Comparison of ENCODE assay signal across 8 cellular contexts in genomic region chr22:46036558-46037408, GRCh38. TPM values are rescaled to one million over a fixed set of nuclear protein-coding genes. Genes with fewer than 3 reads are reported as not detected.
DNase-seq lines count a peak whose midpoint lies in the region; ATAC-seq, FAIRE-seq and TF ChIP-seq lines count a peak whose summit lies in the region.

No MANE protein-coding gene starts in this region.

- no peaks in the 10 kb centered on the region for H3K36me3 ChIP-seq in CD4-positive, CD25-positive, alpha-beta regulatory T cell (ENCODE audit: control insufficient read depth, insufficient read depth, low read length)
- H3K36me3 ChIP-seq in SJCRH30 = no peaks in the 10 kb centered on the region
- H3K36me3 ChIP-seq in keratinocyte (ENCODE audit: control insufficient read depth in 2 of 2, extremely low read depth in 1 of 2, insufficient read depth in 2 of 2, low read length in 2 of 2) = no peaks in the 10 kb centered on the region

- peak overlapping the region; percentile 99 for H3K27ac ChIP-seq in CD4-positive, CD25-positive, alpha-beta regulatory T cell (ENCODE audit: insufficient read depth, low read length, poor library complexity, severe bottlenecking)
- H3K27ac ChIP-seq in H9 (ENCODE audit: insufficient read length, low read depth, low read length) (no peak overlapping the region), SJCRH30 (peak overlapping the region; percentile 62), keratinocyte (ENCODE audit: control insufficient read depth, insufficient read depth, low read length) (peak overlapping the region; percentile 73)

- H3K18ac ChIP-seq in H9 (ENCODE audit: insufficient read length, low read depth, low read length) = no peak overlapping the region

- peak overlapping the region; percentile 60 for H3K9ac ChIP-seq in H9 (ENCODE audit: extremely low read depth, insufficient read length, low read length)
- H3K9ac ChIP-seq in keratinocyte (ENCODE audit: control insufficient read depth, extremely low read depth, insufficient read depth, low read length) = peak overlapping the region; percentile 81

- H3K4me1 Mint-ChIP-seq in CD4-positive, CD25-positive, alpha-beta regulatory T cell = peaks cover 5 to 20% (median 8%) of the 10 kb centered on the region in 4 donors
- peaks cover 27 to 29% of the 10 kb centered on the region in 2 experiments for H3K4me1 Mint-ChIP-seq in H9

- H3K4me3 Mint-ChIP-seq in CD4-positive, CD25-positive, alpha-beta regulatory T cell = peak overlapping the region; percentile 86 to 92 (median 89)
- peak overlapping the region; percentile 79 to 83 for H3K4me3 Mint-ChIP-seq in H9

- H3K56ac ChIP-seq in H9 (ENCODE audit: insufficient read length, low read depth, low read length) = no peak overlapping the region

- H3K23me2 ChIP-seq in H9 (ENCODE audit: insufficient read length, low read depth, low read length, poor library complexity, severe bottlenecking) = peaks cover 3% of the 10 kb centered on the region

- no peak overlapping the region for H2AK5ac ChIP-seq in H9 (ENCODE audit: insufficient read length, low read length)

- H2BK120ac ChIP-seq in H9 (ENCODE audit: low read depth, low read length, poor library complexity, severe bottlenecking) = no peak overlapping the region

- H3T11ph ChIP-seq in H9 (ENCODE audit: low read length) = no peak overlapping the region

- WGBS in H9 (ENCODE audit: extremely low coverage, insufficient read length, low lambda C conversion rate) = no CpG with 5 or more reads among the region's 18 CpGs

- H3K27me3 Mint-ChIP-seq in CD4-positive, CD25-positive, alpha-beta regulatory T cell = no peaks in the 10 kb centered on the region
- H3K27me3 Mint-ChIP-seq in H9 (ENCODE audit: low read depth) = no peaks in the 10 kb centered on the region

- H3K4me2 ChIP-seq in H9 (ENCODE audit: insufficient read depth, insufficient read length, low read length) (peak overlapping the region; percentile 77), keratinocyte (ENCODE audit: control insufficient read depth, extremely low read depth, insufficient read depth, low read depth, low read length) (peak overlapping the region; percentile 95)

- in situ Hi-C loops in astrocyte of the cerebellum (cut with HindIII; ENCODE audit: low sequenced_read_pairs) = no loop called here

- no peak overlapping the region for H4K91ac ChIP-seq in H9 (ENCODE audit: insufficient read length, low read depth, low read length)

- H3K4ac ChIP-seq in H9 (ENCODE audit: low read depth, low read length) = no peak overlapping the region

- H3K79me1 ChIP-seq in H9 (ENCODE audit: insufficient read depth, low read depth, low read length, poor library complexity, severe bottlenecking) = no peaks in the 10 kb centered on the region

- dilution Hi-C loops in keratinocyte (cut with MboI; ENCODE audit: extremely low pct_ligation_motif_present, low sequenced_read_pairs) = no loop called here

- no peaks in the 10 kb centered on the region for H4K20me1 ChIP-seq in H9 (ENCODE audit: control insufficient read depth, insufficient read depth, insufficient read length)
- H4K20me1 ChIP-seq in keratinocyte (ENCODE audit: control insufficient read depth, extremely low read depth, insufficient read depth, low read length) = no peaks in the 10 kb centered on the region

- peak; percentile 38 to 80 (median 71) for DNase-seq in CD4-positive, CD25-positive, alpha-beta regulatory T cell
- DNase-seq in H9 (no peak), SJCRH30 (peak; percentile 40 to 62), astrocyte of the cerebellum (ENCODE audit: low read depth) (no peak), keratinocyte (ENCODE audit: low read depth, low spot score) (no peak), NOMO-1 treated with DMSO at 0.1 percent for 48 hours (lab: John Stamatoyannopoulos, UW; ENCODE audit: unreplicated experiment) (no peak)
- peak; percentile 45 for DNase-seq in stimulated activated CD4-positive, alpha-beta T cell treated with anti-CD3 and anti-CD28 coated beads, Interleukin-2, amount 100 ng/mL, for 4 hours (ENCODE audit: low read depth)

- H3K27ac Mint-ChIP-seq in CD4-positive, CD25-positive, alpha-beta regulatory T cell = peak overlapping the region; percentile 80 to 97 (median 92)
- no peak overlapping the region for H3K27ac Mint-ChIP-seq in H9

- peaks cover 19% of the 10 kb centered on the region for H3K4me1 ChIP-seq in CD4-positive, CD25-positive, alpha-beta regulatory T cell (ENCODE audit: control insufficient read depth, insufficient read depth, low read length, poor library complexity, severe bottlenecking)
- no peaks in the 10 kb centered on the region; the same call in 1 of the 2 replicates for H3K4me1 ChIP-seq in H9 (ENCODE audit: insufficient read depth, low read length)
- peaks cover 10% of the 10 kb centered on the region for H3K4me1 ChIP-seq in SJCRH30
- peaks cover 67% of the 10 kb centered on the region for H3K4me1 ChIP-seq in keratinocyte (ENCODE audit: control insufficient read depth, extremely low read depth, insufficient read depth, low read length)

- FAIRE-seq in keratinocyte (lab: Jason Lieb, UNC) = peak; percentile 98

- no peak overlapping the region for H3K14ac ChIP-seq in H9 (ENCODE audit: insufficient read depth, low read length)

- no peaks in the 10 kb centered on the region for H3K9me1 ChIP-seq in keratinocyte (ENCODE audit: control insufficient read depth, extremely low read depth, insufficient read depth, low read length)

- no peaks in the 10 kb centered on the region for H3K27me3 ChIP-seq in CD4-positive, CD25-positive, alpha-beta regulatory T cell (ENCODE audit: control insufficient read depth, insufficient read depth, low read length)
- no peaks in the 10 kb centered on the region for H3K27me3 ChIP-seq in H9 (ENCODE audit: insufficient read depth, low read length)
- no peaks in the 10 kb centered on the region for H3K27me3 ChIP-seq in SJCRH30
- H3K27me3 ChIP-seq in keratinocyte (ENCODE audit: control insufficient read depth, extremely low read depth, insufficient read depth, low read length) = no peaks in the 10 kb centered on the region

- TF ChIP-seq CTCF in H9 (conservative IDR thresholded peaks at IDR 0.05) = peak; percentile 62
- TF ChIP-seq CTCF in astrocyte of the cerebellum (IDR thresholded peaks at IDR 0.05; ENCODE audit: low read depth, low read length, missing control alignments) = peak; percentile 45
- TF ChIP-seq CTCF in keratinocyte (optimal IDR thresholded peaks at IDR 0.05 in 1 of 3, IDR thresholded peaks at IDR 0.05 in 1 of 3, conservative IDR thresholded peaks at IDR 0.05 in 1 of 3; ENCODE audit: extremely low read depth in 1 of 3, insufficient read depth in 2 of 3, low read length in 3 of 3) = peak; percentile 70 to 83 (median 74)

- no peak overlapping the region for H4K5ac ChIP-seq in H9 (ENCODE audit: insufficient read length, low read depth, low read length)

- H3K79me2 ChIP-seq in H9 (ENCODE audit: insufficient read depth, low read length) (no peaks in the 10 kb centered on the region), keratinocyte (ENCODE audit: control insufficient read depth, insufficient read depth, low read length) (peaks cover 28% of the 10 kb centered on the region)

- H3K36me3 Mint-ChIP-seq in CD4-positive, CD25-positive, alpha-beta regulatory T cell = no peaks in the 10 kb centered on the region
- H3K36me3 Mint-ChIP-seq in H9 (ENCODE audit: insufficient read depth in 1 of 3, low read depth in 3 of 3) = no peaks in the 10 kb centered on the region

- peak overlapping the region; percentile 74 for H3K4me3 ChIP-seq in CD4-positive, CD25-positive, alpha-beta regulatory T cell (ENCODE audit: low read depth, low read length)
- H3K4me3 ChIP-seq in SJCRH30 = peak overlapping the region; percentile 78
- peak overlapping the region; percentile 81 for H3K4me3 ChIP-seq in astrocyte of the cerebellum (ENCODE audit: low read depth, low read length)
- H3K4me3 ChIP-seq in keratinocyte (ENCODE audit: control insufficient read depth in 2 of 3, extremely low read depth in 1 of 3, insufficient read depth in 2 of 3, low read depth in 1 of 3, low read length in 3 of 3) = peak overlapping the region; percentile 64 to 72 (median 68)

- peak; percentile 6 to 29 for ATAC-seq in CD4-positive, CD25-positive, alpha-beta regulatory T cell (ENCODE audit: low read depth in 2 of 2)
- ATAC-seq in GM21526 (IDR thresholded peaks at IDR 0.05; ENCODE audit: low FRiP score, unreplicated experiment) = no peak

- H2BK20ac ChIP-seq in H9 (ENCODE audit: low read depth, low read length, poor library complexity, severe bottlenecking) = no peak overlapping the region

- no peak overlapping the region for H2BK15ac ChIP-seq in H9 (ENCODE audit: low read depth, low read length)

- no peak overlapping the region for H2BK5ac ChIP-seq in H9 (ENCODE audit: insufficient read length, low read length)

- H3K9me3 ChIP-seq in CD4-positive, CD25-positive, alpha-beta regulatory T cell (ENCODE audit: control insufficient read depth in 2 of 2, low read length in 2 of 2) = no peaks in the 10 kb centered on the region
- H3K9me3 ChIP-seq in H9 (ENCODE audit: control insufficient read depth, low read depth, low read length) = no peaks in the 10 kb centered on the region
- H3K9me3 ChIP-seq in SJCRH30 (replicated peaks) = no peaks in the 10 kb centered on the region
- no peaks in the 10 kb centered on the region for H3K9me3 ChIP-seq in keratinocyte (ENCODE audit: control insufficient read depth, low read depth, low read length)

- no peak overlapping the region for H4K8ac ChIP-seq in H9 (replicated peaks; ENCODE audit: insufficient read length, low read depth, low read length)

- H2BK12ac ChIP-seq in H9 (ENCODE audit: insufficient read length, low read depth, low read length) = no peak overlapping the region

- H2AFZ ChIP-seq in H9 (ENCODE audit: low read length) (no peak overlapping the region), keratinocyte (ENCODE audit: control insufficient read depth, low read length) (no peak overlapping the region)

- H3K9me3 Mint-ChIP-seq in CD4-positive, CD25-positive, alpha-beta regulatory T cell = no peaks in the 10 kb centered on the region
- H3K9me3 Mint-ChIP-seq in H9 = no peaks in the 10 kb centered on the region

- no peak overlapping the region for H3K23ac ChIP-seq in H9 (ENCODE audit: insufficient read length, low read depth, low read length)

RNA-seq across cellular contexts. Expression of gene WNT7B, which starts 59.8 kb away (rescaled TPM):
- not detected for total RNA-seq in CD4-positive, CD25-positive, alpha-beta regulatory T cell
- polyA plus RNA-seq in CD4-positive, CD25-positive, alpha-beta regulatory T cell = not detected
- 0.09 and 0.31 TPM in 2 replicates for total RNA-seq in H9 (2021)
- not detected in 2 replicates for total RNA-seq in SJCRH30 (2014; rRNA removed; shearing (Covaris generic))
- 1.5 to 1.7 TPM (median 1.7 TPM) in 3 replicates for polyA plus RNA-seq in keratinocyte
- 3.7 TPM for polyA plus RNA-seq in keratinocyte (2011; ENCODE audit: low read depth)
- 0.84 and 1.9 TPM in 2 replicates for polyA plus RNA-seq in keratinocyte (2011; cell fraction: cytosol; rRNA removed)
- polyA plus RNA-seq in keratinocyte (2011; cell fraction: nucleus; rRNA removed) = 1.7 and 2.4 TPM in 2 replicates
- 6.6 and 6.8 TPM in 2 replicates for polyA plus RNA-seq in keratinocyte (2012; ENCODE audit: low replicate concordance)
- polyA minus RNA-seq in keratinocyte = 1.9 to 4.9 TPM (median 3.9 TPM) in 3 replicates
- polyA minus RNA-seq in keratinocyte (2011; cell fraction: cytosol; rRNA and poly(A)+ RNA removed) = 5.0 TPM
- polyA minus RNA-seq in keratinocyte (2011; cell fraction: nucleus; rRNA and poly(A)+ RNA removed) = 3.7 and 7.1 TPM in 2 replicates

Comparison
In these comparisons a context has a peak if more than half of its experiments do, and no peak if none do; other contexts are left out.
1. DNase-seq: peak in CD4-positive, CD25-positive, alpha-beta regulatory T cell (3 of 3), SJCRH30 (2 of 2) and stimulated activated CD4-positive, alpha-beta T cell treated with anti-CD3 and anti-CD28 coated beads, Interleukin-2, amount 100 ng/mL, for 4 hours (single experiment); none in H9 (single experiment), astrocyte of the cerebellum (single experiment), keratinocyte (single experiment) and NOMO-1 treated with DMSO at 0.1 percent for 48 hours (single experiment).
2. H3K27ac Mint-ChIP-seq: peak in CD4-positive, CD25-positive, alpha-beta regulatory T cell (3 of 3); none in H9 (0 of 3).
3. Peak in every context shown above with its lines, with median percentiles within 50 percentile points of each other: H3K4me3 ChIP-seq and CTCF ChIP-seq.